ENCODE assay signal across 16 cellular contexts in genomic region chr11:11988862-11989261, GRCh38. TPM values are rescaled to one million over a fixed set of nuclear protein-coding genes. Genes with fewer than 3 reads are reported as not detected.
DNase-seq lines count a peak whose midpoint lies in the region; ATAC-seq, FAIRE-seq and TF ChIP-seq lines count a peak whose summit lies in the region.
"Had no signal": no experiment of that assay in that cellular context is flagged by ENCODE, and none has a peak within 500 bp of the region (broad histone marks: within the 10 kb centered on the region; RNA-seq: fewer than 3 reads in every experiment).

No MANE protein-coding gene starts in this region.

- peak; percentile 28; the same call in 1 of the 2 replicates for TF ChIP-seq CTCF in AG10803 (conservative IDR thresholded peaks at IDR 0.05; ENCODE audit: low read length)
- peak; percentile 32 for TF ChIP-seq CTCF in PC-3 (conservative IDR thresholded peaks at IDR 0.05; ENCODE audit: low read depth, low read length)
- peak; percentile 47 for TF ChIP-seq CTCF in endothelial cell (IDR thresholded peaks at IDR 0.05; ENCODE audit: unreplicated experiment)
- TF ChIP-seq CTCF in pancreas (IDR thresholded peaks at IDR 0.05), result no peak

- no peak for ATAC-seq in PC-3
- ATAC-seq in pancreas, result no peak
- ATAC-seq in sciatic nerve, result no peak
- ATAC-seq: stimulated activated naive B cell treated with anti-CD40 and anti-IgM and Interleukin-4, amounts not matched to agents 10 μg/mL and 1 μg/mL and 100 μg/mL, for 72 hours had no signal

- H4K20me1 ChIP-seq in PC-3 (ENCODE audit: low read length), result no peaks in the 10 kb centered on the region

- no peak overlapping the region for H3K4me3 Mint-ChIP-seq in endothelial cell (ENCODE audit: unreplicated experiment)
- H3K4me3 Mint-ChIP-seq: activated naive CD8-positive, alpha-beta T cell treated with anti-CD3 and anti-CD28 coated beads for 36 hours; CD14-positive monocyte; stimulated activated naive B cell treated with anti-CD40 and anti-IgM and Interleukin-4, amounts not matched to agents 10 μg/mL and 1 μg/mL and 100 μg/mL, for 72 hours had no signal

- no peaks in the 10 kb centered on the region for H3K27me3 Mint-ChIP-seq in endothelial cell (ENCODE audit: unreplicated experiment)

- H3K27me3 ChIP-seq in PC-3 (ENCODE audit: low read length) (no peaks in the 10 kb centered on the region), muscle layer of duodenum (ENCODE audit: low read depth, low read length) (no peaks in the 10 kb centered on the region), pancreas (no peaks in the 10 kb centered on the region)

- H3K27ac ChIP-seq in PC-3 (ENCODE audit: low read length) (peak overlapping the region; percentile 94), muscle layer of duodenum (ENCODE audit: low read length) (peak overlapping the region; percentile 46), pancreas (no peak overlapping the region)
- H3K27ac ChIP-seq: parathyroid adenoma had no signal

- no peaks in the 10 kb centered on the region for H3K9me2 ChIP-seq in PC-3 (replicated peaks; ENCODE audit: low read length)

- peak overlapping the region; percentile 69 for H3K4me2 ChIP-seq in PC-3 (ENCODE audit: low read length)

- no peak for FAIRE-seq in pancreas (lab: Jason Lieb, UNC)
- FAIRE-seq: TTC549 had no signal

- no peaks in the 10 kb centered on the region for H3K36me3 Mint-ChIP-seq in endothelial cell (ENCODE audit: low read depth, unreplicated experiment)
- H3K36me3 Mint-ChIP-seq: activated naive CD8-positive, alpha-beta T cell treated with anti-CD3 and anti-CD28 coated beads for 36 hours; CD14-positive monocyte; stimulated activated naive B cell treated with anti-CD40 and anti-IgM and Interleukin-4, amounts not matched to agents 10 μg/mL and 1 μg/mL and 100 μg/mL, for 72 hours had no signal

- H3K36me3 ChIP-seq in PC-3 (ENCODE audit: low read depth, low read length) (no peaks in the 10 kb centered on the region), muscle layer of duodenum (ENCODE audit: control insufficient read depth in 1 of 2, insufficient read depth in 2 of 2, low read length in 2 of 2) (no peaks in the 10 kb centered on the region), pancreas (no peaks in the 10 kb centered on the region)

- no peaks in the 10 kb centered on the region for H3K79me2 ChIP-seq in PC-3 (ENCODE audit: low read length)
- H3K79me2 ChIP-seq: parathyroid adenoma had no signal

- no peak overlapping the region for H3K27ac Mint-ChIP-seq in endothelial cell (ENCODE audit: unreplicated experiment)
- H3K27ac Mint-ChIP-seq: activated naive CD8-positive, alpha-beta T cell treated with anti-CD3 and anti-CD28 coated beads for 36 hours; CD14-positive monocyte; stimulated activated naive B cell treated with anti-CD40 and anti-IgM and Interleukin-4, amounts not matched to agents 10 μg/mL and 1 μg/mL and 100 μg/mL, for 72 hours had no signal

- H3K4me3 ChIP-seq in AG10803 (ENCODE audit: low read length), result no peak overlapping the region
- H3K4me3 ChIP-seq in PC-3 (ENCODE audit: low read length), result no peak overlapping the region
- no peak overlapping the region for H3K4me3 ChIP-seq in muscle layer of duodenum (ENCODE audit: low read depth in 1 of 2, low read length in 2 of 2)
- H3K4me3 ChIP-seq in pancreas, result no peak overlapping the region

- POLR2A ChIA-PET in PC-3 (lab: Charles Lee; ENCODE audit: unreplicated experiment), result no interaction called here

- peak overlapping the region; percentile 64 for H3K9ac ChIP-seq in PC-3 (ENCODE audit: low read length)
- H3K9ac ChIP-seq: parathyroid adenoma had no signal

- no peak overlapping the region for H2AFZ ChIP-seq in PC-3 (ENCODE audit: low read length)
- H2AFZ ChIP-seq: parathyroid adenoma had no signal

- peaks cover 4% of the 10 kb centered on the region for H3F3A ChIP-seq in PC-3 (ENCODE audit: low read length, unreplicated experiment)

- peaks cover 9% of the 10 kb centered on the region for H3K4me1 Mint-ChIP-seq in endothelial cell (ENCODE audit: unreplicated experiment)
- H3K4me1 Mint-ChIP-seq: stimulated activated naive B cell treated with anti-CD40 and anti-IgM and Interleukin-4, amounts not matched to agents 10 μg/mL and 1 μg/mL and 100 μg/mL, for 72 hours had no signal

- CTCF ChIA-PET in PC-3 (lab: Charles Lee), result no interaction called here

- H3K4me1 ChIP-seq in PC-3 (ENCODE audit: insufficient read depth, low read length), result peaks cover 49% of the 10 kb centered on the region
- H3K4me1 ChIP-seq in muscle layer of duodenum (ENCODE audit: control insufficient read depth in 1 of 2, insufficient read depth in 2 of 2, low read length in 2 of 2), result peaks cover 0 to 31% of the 10 kb centered on the region in 2 donors
- no peaks in the 10 kb centered on the region for H3K4me1 ChIP-seq in pancreas

- H3K9me3 Mint-ChIP-seq in endothelial cell (ENCODE audit: unreplicated experiment), result no peaks in the 10 kb centered on the region
- H3K9me3 Mint-ChIP-seq: activated naive CD8-positive, alpha-beta T cell treated with anti-CD3 and anti-CD28 coated beads for 36 hours; stimulated activated naive B cell treated with anti-CD40 and anti-IgM and Interleukin-4, amounts not matched to agents 10 μg/mL and 1 μg/mL and 100 μg/mL, for 72 hours had no signal

- H3K9me3 ChIP-seq in PC-3 (ENCODE audit: low read length) (no peaks in the 10 kb centered on the region), muscle layer of duodenum (ENCODE audit: control insufficient read depth in 1 of 2, low read length in 2 of 2) (no peaks in the 10 kb centered on the region), pancreas (no peaks in the 10 kb centered on the region)

- intact Hi-C loops in PC-3 (cut with micrococcal nuclease) (no loop called here), pancreas (cut with DNase I) (no loop called here), sciatic nerve (cut with DNase I) (no loop called here)

- DNase-seq in AG10803 (ENCODE audit: low read depth) (no peak), PC-3 (no peak), endothelial cell (ENCODE audit: low spot score) (no peak), pancreas (no peak), sciatic nerve (ENCODE audit: low spot score) (no peak), cerebellum (ENCODE audit: low spot score) (no peak), dedifferentiated amniotic fluid mesenchymal stem cell (ENCODE audit: extremely low spot score) (no peak)
- DNase-seq: activated naive CD8-positive, alpha-beta T cell treated with anti-CD3 and anti-CD28 coated beads for 36 hours; GOT3; SHP77 treated with DMSO at 0.1 percent for 48 hours; stimulated activated CD4-positive, alpha-beta T cell treated with anti-CD3 and anti-CD28 coated beads, Interleukin-4, amount 100 ng/mL, for 4 hours; stimulated activated naive B cell treated with anti-CD40 and anti-IgM and Interleukin-4, amounts not matched to agents 10 μg/mL and 1 μg/mL and 100 μg/mL, for 72 hours had no signal

- no TSS peak for BruUV-seq in PC-3 (replicated peaks; lab: Mats Ljungman, UMichigan)

- 95 to 99% methylated on average over 3 of the region's 3 CpGs for WGBS in pancreas, 2 donors

RNA-seq across cellular contexts. Expression of gene DKK3, which starts 19.6 kb away (rescaled TPM):
- total RNA-seq in PC-3 (2014; rRNA removed) (0.07 and 0.35 TPM in 2 replicates), endothelial cell (ENCODE audit: unreplicated experiment) (8.4 TPM), pancreas (10 to 100 TPM in 1 of 6 donors, 1 to 10 TPM in 5; 3.9 to 10.5 (median 5.8) TPM), sciatic nerve (201 TPM), cerebellum (140 TPM)
- 1 to 10 TPM; 2.7 to 9.1 TPM for polyA plus RNA-seq in pancreas
- polyA plus RNA-seq: CD14-positive monocyte had no signal

Comparison
In these comparisons a context has a peak if more than half of its experiments do, and no peak if none do; other contexts are left out.
1. CTCF ChIP-seq: peak in AG10803 (single experiment), PC-3 (single experiment) and endothelial cell (single experiment); none in pancreas (0 of 4).
2. H3K27ac ChIP-seq: peak in PC-3 (single experiment) and muscle layer of duodenum (single experiment); none in pancreas (0 of 4).
3. RNA of gene DKK3, which starts 19.6 kb away (total RNA-seq): 201 TPM in sciatic nerve (single experiment) and 140 TPM in cerebellum (single experiment); 8.4 TPM in endothelial cell (single experiment), 3.9 to 10.5 TPM in pancreas and 0.07 to 0.35 TPM in PC-3; every median in the first group is over 10 times any median in the second.